ENCODE assay signal across 9 cellular contexts in genomic region chr9:105355810-105356209, GRCh38.
DNase-seq lines count a peak whose midpoint lies in the region; ATAC-seq and TF ChIP-seq lines count a peak whose summit lies in the region.
"Had no signal": no experiment of that assay in that cellular context is flagged by ENCODE, and none has a peak within 500 bp of the region (broad histone marks: within the 10 kb centered on the region; RNA-seq: fewer than 3 reads in every experiment).

No MANE protein-coding gene starts in this region.

- no peak overlapping the region for H3K27ac Mint-ChIP-seq in naive thymus-derived CD4-positive, alpha-beta T cell
- H3K27ac Mint-ChIP-seq: dendritic cell treated with granulocyte-macrophage colony-stimulating factor and Interleukin-4, amounts not matched to agents 40 ng/mL and 50 ng/mL, for 4 days had no signal

- H3K4me1 ChIP-seq in naive thymus-derived CD4-positive, alpha-beta T cell (ENCODE audit: control insufficient read depth in 2 of 2, insufficient read depth in 2 of 2, low read length in 2 of 2) = no peaks in the 10 kb centered on the region
- no peaks in the 10 kb centered on the region for H3K4me1 ChIP-seq in effector memory CD4-positive, alpha-beta T cell (ENCODE audit: control insufficient read depth, insufficient read depth, low read length, poor library complexity, severe bottlenecking)
- H3K4me1 ChIP-seq in tibial nerve = no peaks in the 10 kb centered on the region

- H3K27me3 Mint-ChIP-seq in naive thymus-derived CD4-positive, alpha-beta T cell = peaks cover 0 to 2% (median 0%) of the 10 kb centered on the region in 5 donors
- H3K27me3 Mint-ChIP-seq: dendritic cell treated with granulocyte-macrophage colony-stimulating factor and Interleukin-4, amounts not matched to agents 40 ng/mL and 50 ng/mL, for 4 days had no signal

- H3K36me3 Mint-ChIP-seq in naive thymus-derived CD4-positive, alpha-beta T cell = peaks cover 5 to 16% (median 8%) of the 10 kb centered on the region in 5 donors

- TF ChIP-seq EP300 in tibial nerve (IDR thresholded peaks at IDR 0.05) = no peak

- ATAC-seq in GM19023 (IDR thresholded peaks at IDR 0.05; ENCODE audit: unreplicated experiment) (peak; percentile 45), HG02798 (IDR thresholded peaks at IDR 0.05; ENCODE audit: poor library complexity, unreplicated experiment) (peak; percentile 32)
- ATAC-seq in naive thymus-derived CD4-positive, alpha-beta T cell = peak; percentile 96

- no peaks in the 10 kb centered on the region for H3K36me3 ChIP-seq in naive thymus-derived CD4-positive, alpha-beta T cell (ENCODE audit: control insufficient read depth in 2 of 3, insufficient read depth in 3 of 3, low read length in 3 of 3)
- H3K36me3 ChIP-seq in effector memory CD4-positive, alpha-beta T cell (ENCODE audit: control insufficient read depth, insufficient read depth, low read length) = peaks cover 1% of the 10 kb centered on the region
- H3K36me3 ChIP-seq in tibial nerve = peaks cover 0 to 11% (median 0%) of the 10 kb centered on the region in 3 donors

- no peaks in the 10 kb centered on the region for H3K9me3 ChIP-seq in naive thymus-derived CD4-positive, alpha-beta T cell (ENCODE audit: control insufficient read depth in 2 of 3, low read length in 3 of 3)
- no peaks in the 10 kb centered on the region for H3K9me3 ChIP-seq in effector memory CD4-positive, alpha-beta T cell (ENCODE audit: control insufficient read depth, low read length)
- H3K9me3 ChIP-seq in tibial nerve = no peaks in the 10 kb centered on the region

- H3K9me3 Mint-ChIP-seq in naive thymus-derived CD4-positive, alpha-beta T cell = no peaks in the 10 kb centered on the region
- H3K9me3 Mint-ChIP-seq: dendritic cell treated with granulocyte-macrophage colony-stimulating factor and Interleukin-4, amounts not matched to agents 40 ng/mL and 50 ng/mL, for 4 days; neural crest cell had no signal

- H3K4me3 Mint-ChIP-seq in naive thymus-derived CD4-positive, alpha-beta T cell = no peak overlapping the region
- H3K4me3 Mint-ChIP-seq: dendritic cell treated with granulocyte-macrophage colony-stimulating factor and Interleukin-4, amounts not matched to agents 40 ng/mL and 50 ng/mL, for 4 days; neural crest cell had no signal

- H3K27me3 ChIP-seq in naive thymus-derived CD4-positive, alpha-beta T cell (ENCODE audit: control insufficient read depth in 2 of 2, insufficient read depth in 2 of 2, low read length in 2 of 2) = no peaks in the 10 kb centered on the region
- no peaks in the 10 kb centered on the region for H3K27me3 ChIP-seq in effector memory CD4-positive, alpha-beta T cell (replicated peaks; ENCODE audit: control insufficient read depth, insufficient read depth, low read length, poor library complexity, severe bottlenecking)
- H3K27me3 ChIP-seq in tibial nerve = no peaks in the 10 kb centered on the region

- TF ChIP-seq CTCF in GM10266 (IDR thresholded peaks at IDR 0.05; ENCODE audit: control insufficient read depth, insufficient read depth, low read depth, missing control alignments) (no peak), tibial nerve (IDR thresholded peaks at IDR 0.05) (no peak)

- peaks cover 0 to 17% (median 4%) of the 10 kb centered on the region in 7 donors for H3K4me1 Mint-ChIP-seq in naive thymus-derived CD4-positive, alpha-beta T cell
- H3K4me1 Mint-ChIP-seq: neural crest cell had no signal

- WGBS in tibial nerve, 2 donors = 88 to 89% methylated on average over 2 of the region's 2 CpGs

- DNase-seq in RPMI7951 (ENCODE audit: low read depth) (peak; percentile 35), GM10266 (ENCODE audit: extremely low spot score) (no peak), tibial nerve (ENCODE audit: low spot score in 2 of 2) (no peak)
- DNase-seq in naive thymus-derived CD4-positive, alpha-beta T cell = peak in 7 of 9 donors; percentile 7 to 50 (median 32)
- no peak for DNase-seq in effector memory CD4-positive, alpha-beta T cell

- POLR2A ChIA-PET in naive thymus-derived CD4-positive, alpha-beta T cell (lab: Charles Lee) = no interaction called here

- CTCF ChIA-PET in naive thymus-derived CD4-positive, alpha-beta T cell (lab: Charles Lee) = interaction anchor here (0.5 kb wide), 1 partner anchor 11 kb away, joined by 3 read pairs; no protein-coding TSS in a partner anchor

- H3K27ac ChIP-seq in naive thymus-derived CD4-positive, alpha-beta T cell (ENCODE audit: low read depth, low read length) = no peak overlapping the region
- H3K27ac ChIP-seq in effector memory CD4-positive, alpha-beta T cell (ENCODE audit: insufficient read depth, low read length, poor library complexity, severe bottlenecking) = no peak overlapping the region
- no peak overlapping the region for H3K27ac ChIP-seq in tibial nerve

- H3K4me3 ChIP-seq in naive thymus-derived CD4-positive, alpha-beta T cell (ENCODE audit: low read length) = no peak overlapping the region
- H3K4me3 ChIP-seq in effector memory CD4-positive, alpha-beta T cell (ENCODE audit: insufficient read depth, low read depth, low read length, poor library complexity, severe bottlenecking) = no peak overlapping the region
- no peak overlapping the region for H3K4me3 ChIP-seq in tibial nerve

- intact Hi-C loops in naive thymus-derived CD4-positive, alpha-beta T cell (cut with micrococcal nuclease) = no loop called here

- TF ChIP-seq POLR2A in tibial nerve (IDR thresholded peaks at IDR 0.05) = no peak

Comparison
In these comparisons a context has a peak if more than half of its experiments do, and no peak if none do; other contexts are left out.
1. ATAC-seq: peak in every context shown above with its lines; median percentile 96 in naive thymus-derived CD4-positive, alpha-beta T cell; 45 in GM19023; 32 in HG02798.
2. DNase-seq: peak in RPMI7951 (single experiment) and naive thymus-derived CD4-positive, alpha-beta T cell (7 of 9); none in GM10266 (single experiment), effector memory CD4-positive, alpha-beta T cell (0 of 3) and tibial nerve (0 of 2).